28 cellular contexts compared by ENCODE assay signal in genomic region chr12:57698414-57698813, GRCh38. TPM values are rescaled to one million over a fixed set of nuclear protein-coding genes. Genes with fewer than 3 reads are reported as not detected.
DNase-seq lines count a peak whose midpoint lies in the region; ATAC-seq, FAIRE-seq and TF ChIP-seq lines count a peak whose summit lies in the region.
"Had no signal": no experiment of that assay in that cellular context is flagged by ENCODE, and none has a peak within 500 bp of the region (broad histone marks: within the 10 kb centered on the region; RNA-seq: fewer than 3 reads in every experiment).

No MANE protein-coding gene starts in this region.

- H3K4ac ChIP-seq in H9 (ENCODE audit: low read depth, low read length): no peak overlapping the region

- no peak overlapping the region for H2BK5ac ChIP-seq in H9 (ENCODE audit: insufficient read length, low read length)

- BruUV-seq in HepG2 (replicated peaks; lab: Mats Ljungman, UMichigan): no TSS peak

- intact Hi-C loops in HepG2 (cut with micrococcal nuclease; ENCODE audit: unreplicated experiment) (no loop called here), right lobe of liver (cut with DNase I) (no loop called here), colonic mucosa (cut with DNase I) (no loop called here)

- H3K36me3 ChIP-seq in HepG2 (replicated peaks in 1 of 2; ENCODE audit: control insufficient read depth in 1 of 2, insufficient read depth in 2 of 2, low read length in 2 of 2): peaks cover 8 to 22% of the 10 kb centered on the region in 2 experiments; a peak in 4 of 5 replicates
- H3K36me3 ChIP-seq in right lobe of liver: peaks cover 0 to 22% (median 11%) of the 10 kb centered on the region in 4 donors
- H3K36me3 ChIP-seq in colonic mucosa: peaks cover 9% of the 10 kb centered on the region

- H3K23ac ChIP-seq in H9 (ENCODE audit: insufficient read length, low read depth, low read length): no peak overlapping the region

- H3K4me3 ChIP-seq in HepG2 (replicated peaks in 1 of 3; ENCODE audit: insufficient read depth in 1 of 3, low read depth in 2 of 3, low read length in 3 of 3): no peak overlapping the region
- H3K4me3 ChIP-seq in right lobe of liver: no peak overlapping the region
- H3K4me3 ChIP-seq in colonic mucosa: no peak overlapping the region
- H3K4me3 ChIP-seq: BLaER1, GM12878 had no signal

- no peak overlapping the region for H3K4me3 Mint-ChIP-seq in H9
- H3K4me3 Mint-ChIP-seq in central memory CD8-positive, alpha-beta T cell: no peak overlapping the region
- H3K4me3 Mint-ChIP-seq in stimulated activated effector memory CD8-positive, alpha-beta T cell treated with anti-CD3 and anti-CD28 coated beads, Interleukin-12 subunit alpha, Interleukin-12 subunit beta, amount 100 ng/mL, for 72 hours: no peak overlapping the region
- H3K4me3 Mint-ChIP-seq: CD14-positive monocyte; CD4-positive, CD25-positive, alpha-beta regulatory T cell had no signal

- no peak for TF ChIP-seq EP300 in HepG2 (IDR thresholded peaks at IDR 0.05; ENCODE audit: low read depth in 2 of 2, low read length in 2 of 2)
- TF ChIP-seq EP300 in HepG2 (CRISPR knock-in tag; IDR thresholded peaks at IDR 0.05; ENCODE audit: borderline replicate concordance): no peak

- FAIRE-seq in HepG2 (lab: Jason Lieb, UNC): no peak
- FAIRE-seq: A204.1, GM12878, GM19239 had no signal

- H3K79me2 ChIP-seq in HepG2 (ENCODE audit: insufficient read depth, low read length): peaks cover 11% of the 10 kb centered on the region
- H3K79me2 ChIP-seq in H9 (ENCODE audit: insufficient read depth, low read length): no peaks in the 10 kb centered on the region

- no peak overlapping the region for H2AFZ ChIP-seq in HepG2 (ENCODE audit: low read length)
- no peak overlapping the region for H2AFZ ChIP-seq in H9 (ENCODE audit: low read length)

- POLR2A ChIA-PET in HepG2 (lab: Yijun Ruan, JAX): interaction anchor here (0.6 to 1.1 kb wide), 2 partner anchors 28 to 46 kb away, joined by 3 to 5 read pairs; partner anchors contain the start of gene TSPAN31

- no peak overlapping the region for H3K9ac ChIP-seq in HepG2 (ENCODE audit: insufficient read depth, low read depth, low read length)
- H3K9ac ChIP-seq in H9 (ENCODE audit: extremely low read depth, insufficient read length, low read length): no peak overlapping the region
- H3K9ac ChIP-seq in colonic mucosa (ENCODE audit: low read depth in 2 of 2, low read length in 2 of 2): no peak overlapping the region
- H3K9ac ChIP-seq: BLaER1 had no signal

- H3K9me3 Mint-ChIP-seq in H9: no peaks in the 10 kb centered on the region; a peak in 2 of 5 replicates
- H3K9me3 Mint-ChIP-seq in central memory CD8-positive, alpha-beta T cell: no peaks in the 10 kb centered on the region
- H3K9me3 Mint-ChIP-seq in stimulated activated effector memory CD8-positive, alpha-beta T cell treated with anti-CD3 and anti-CD28 coated beads, Interleukin-12 subunit alpha, Interleukin-12 subunit beta, amount 100 ng/mL, for 72 hours: no peaks in the 10 kb centered on the region

- H4K8ac ChIP-seq in H9 (replicated peaks; ENCODE audit: insufficient read length, low read depth, low read length): no peak overlapping the region

- H3K79me1 ChIP-seq in H9 (ENCODE audit: insufficient read depth, low read depth, low read length, poor library complexity, severe bottlenecking): no peaks in the 10 kb centered on the region

- in situ Hi-C loops in HepG2 (cut with HindIII; ENCODE audit: extremely low pct_ligation_motif_present, low pct_unique_long_range_greater_than_20kb): no loop called here

- DNase-seq in HepG2 (ENCODE audit: low spot score) (no peak), right lobe of liver (no peak), H9 (no peak), colonic mucosa (no peak), NK-92 (lab: John Stamatoyannopoulos, UW; ENCODE audit: unreplicated experiment) (no peak)
- DNase-seq in central memory CD8-positive, alpha-beta T cell (ENCODE audit: low spot score in 2 of 2): no peak
- no peak for DNase-seq in stimulated activated effector memory CD8-positive, alpha-beta T cell treated with anti-CD3 and anti-CD28 coated beads, Interleukin-12 subunit alpha, Interleukin-12 subunit beta, amount 100 ng/mL, for 72 hours (ENCODE audit: low spot score in 2 of 2)
- DNase-seq: 8988T; ACHN; BE2C; C1 segment of cervical spinal cord; CD4-positive, alpha-beta memory T cell; CD4-positive, CD25-positive, alpha-beta regulatory T cell; CD8-positive, alpha-beta memory T cell; COR-L47; DMS 273 treated with DMSO at 0.1 percent for 48 hours; DMS153; DMS53; DMS79; DND-41; EL; GDM1 had no signal

- TF ChIP-seq POLR2A in HepG2 (IDR thresholded peaks at IDR 0.05; ENCODE audit: insufficient read depth in 1 of 2, low read depth in 2 of 2, low read length in 2 of 2) (no peak), right lobe of liver (IDR thresholded peaks at IDR 0.05) (no peak)

- no peak overlapping the region for H3K18ac ChIP-seq in H9 (ENCODE audit: insufficient read length, low read depth, low read length)

- H3K36me3 Mint-ChIP-seq in H9 (ENCODE audit: insufficient read depth in 1 of 3, low read depth in 3 of 3): peaks cover 8 to 27% (median 21%) of the 10 kb centered on the region in 3 experiments; a peak in 6 of 7 replicates
- peaks cover 32% of the 10 kb centered on the region for H3K36me3 Mint-ChIP-seq in central memory CD8-positive, alpha-beta T cell (ENCODE audit: insufficient read depth)
- H3K36me3 Mint-ChIP-seq in stimulated activated effector memory CD8-positive, alpha-beta T cell treated with anti-CD3 and anti-CD28 coated beads, Interleukin-12 subunit alpha, Interleukin-12 subunit beta, amount 100 ng/mL, for 72 hours: peaks cover 39% of the 10 kb centered on the region

- H2BK15ac ChIP-seq in H9 (ENCODE audit: low read depth, low read length): no peak overlapping the region

- H4K20me1 ChIP-seq in HepG2 (ENCODE audit: insufficient read depth, low read length) (no peaks in the 10 kb centered on the region), H9 (ENCODE audit: control insufficient read depth, insufficient read depth, insufficient read length) (no peaks in the 10 kb centered on the region)
- H4K20me1 ChIP-seq: BLaER1 had no signal

- no peak overlapping the region for H3K14ac ChIP-seq in H9 (ENCODE audit: insufficient read depth, low read length)

- no peak overlapping the region for H2AK5ac ChIP-seq in H9 (ENCODE audit: insufficient read length, low read length)

- no peak overlapping the region for H4K5ac ChIP-seq in H9 (ENCODE audit: insufficient read length, low read depth, low read length)

- H3K4me1 ChIP-seq in HepG2 (ENCODE audit: insufficient read depth, low read length) (peaks cover 37% of the 10 kb centered on the region), right lobe of liver (peaks cover 0 to 16% (median 7%) of the 10 kb centered on the region in 4 donors), H9 (ENCODE audit: insufficient read depth, low read length) (no peaks in the 10 kb centered on the region), colonic mucosa (peaks cover 6% of the 10 kb centered on the region)
- H3K4me1 ChIP-seq: BE2C had no signal

- no peaks in the 10 kb centered on the region for H3K4me1 Mint-ChIP-seq in H9
- peaks cover 27% of the 10 kb centered on the region for H3K4me1 Mint-ChIP-seq in central memory CD8-positive, alpha-beta T cell
- peaks cover 27% of the 10 kb centered on the region for H3K4me1 Mint-ChIP-seq in stimulated activated effector memory CD8-positive, alpha-beta T cell treated with anti-CD3 and anti-CD28 coated beads, Interleukin-12 subunit alpha, Interleukin-12 subunit beta, amount 100 ng/mL, for 72 hours

- H2BK120ac ChIP-seq in H9 (ENCODE audit: low read depth, low read length, poor library complexity, severe bottlenecking): no peak overlapping the region

- H2BK12ac ChIP-seq in H9 (ENCODE audit: insufficient read length, low read depth, low read length): peak overlapping the region; percentile 22

- TF ChIP-seq CTCF in HepG2 (CRISPR knock-in tag; IDR thresholded peaks at IDR 0.05) (no peak), right lobe of liver (IDR thresholded peaks at IDR 0.05) (no peak), H9 (conservative IDR thresholded peaks at IDR 0.05) (no peak), colonic mucosa (IDR thresholded peaks at IDR 0.05) (no peak)

- H3K27ac Mint-ChIP-seq in H9: no peak overlapping the region
- H3K27ac Mint-ChIP-seq in central memory CD8-positive, alpha-beta T cell (ENCODE audit: low read depth): peak overlapping the region; percentile 9
- peak overlapping the region; percentile 6 for H3K27ac Mint-ChIP-seq in stimulated activated effector memory CD8-positive, alpha-beta T cell treated with anti-CD3 and anti-CD28 coated beads, Interleukin-12 subunit alpha, Interleukin-12 subunit beta, amount 100 ng/mL, for 72 hours

- ATAC-seq in HepG2 (no peak), right lobe of liver (no peak), HG02763 (IDR thresholded peaks at IDR 0.05; ENCODE audit: unreplicated experiment) (no peak)
- ATAC-seq in central memory CD8-positive, alpha-beta T cell (replicated peaks; ENCODE audit: extremely low read depth, poor library complexity, severe bottlenecking): no peak
- no peak for ATAC-seq in stimulated activated effector memory CD8-positive, alpha-beta T cell treated with anti-CD3 and anti-CD28 coated beads, Interleukin-12 subunit alpha, Interleukin-12 subunit beta, amount 100 ng/mL, for 72 hours
- ATAC-seq: GM12878 had no signal

- H3K27me3 ChIP-seq in HepG2 (ENCODE audit: control insufficient read depth in 1 of 2, insufficient read depth in 2 of 2, low read length in 2 of 2) (no peaks in the 10 kb centered on the region), right lobe of liver (no peaks in the 10 kb centered on the region), H9 (ENCODE audit: insufficient read depth, low read length) (no peaks in the 10 kb centered on the region), colonic mucosa (no peaks in the 10 kb centered on the region)
- H3K27me3 ChIP-seq: BE2C, BLaER1 had no signal

- CTCF ChIA-PET in HepG2 (lab: Yijun Ruan, JAX; ENCODE audit: low intra/inter-chr PET ratio, low total read pairs): no interaction called here

- no peak overlapping the region for H3K27ac ChIP-seq in HepG2 (ENCODE audit: extremely low read length, insufficient read depth, low read length)
- H3K27ac ChIP-seq in right lobe of liver: no peak overlapping the region
- H3K27ac ChIP-seq in H9 (ENCODE audit: insufficient read length, low read depth, low read length): no peak overlapping the region
- H3K27ac ChIP-seq in colonic mucosa: no peak overlapping the region
- H3K27ac ChIP-seq: BLaER1 had no signal

- WGBS in HepG2 (ENCODE audit: low lambda C conversion rate): 51% methylated on average over 3 of the region's 3 CpGs
- 68% methylated on average over 3 of the region's 3 CpGs for WGBS in right lobe of liver (ENCODE audit: insufficient coverage, low coverage, low lambda C conversion rate, missing lambda C conversion rate)
- no CpG with 5 or more reads among the region's 3 CpGs for WGBS in H9 (ENCODE audit: extremely low coverage, insufficient read length, low lambda C conversion rate)

- no peak for TF ChIP-seq RAD21 in HepG2 (CRISPR knock-in tag; IDR thresholded peaks at IDR 0.05)

- no peak overlapping the region for H3K56ac ChIP-seq in H9 (ENCODE audit: insufficient read length, low read depth, low read length)

- no peak overlapping the region for H2BK20ac ChIP-seq in H9 (ENCODE audit: low read depth, low read length, poor library complexity, severe bottlenecking)

- no peak overlapping the region for H4K91ac ChIP-seq in H9 (ENCODE audit: insufficient read length, low read depth, low read length)

- H3K23me2 ChIP-seq in H9 (ENCODE audit: insufficient read length, low read depth, low read length, poor library complexity, severe bottlenecking): peaks cover 4% of the 10 kb centered on the region

- no peak overlapping the region for H3T11ph ChIP-seq in H9 (ENCODE audit: low read length)

- no peak overlapping the region for H3K4me2 ChIP-seq in HepG2 (ENCODE audit: low read depth, low read length)
- no peak overlapping the region for H3K4me2 ChIP-seq in H9 (ENCODE audit: insufficient read depth, insufficient read length, low read length)
- H3K4me2 ChIP-seq: BLaER1 had no signal

- H3K9me3 ChIP-seq in HepG2 (ENCODE audit: low read length) (no peaks in the 10 kb centered on the region), right lobe of liver (no peaks in the 10 kb centered on the region), H9 (ENCODE audit: control insufficient read depth, low read depth, low read length) (no peaks in the 10 kb centered on the region), colonic mucosa (no peaks in the 10 kb centered on the region)
- H3K9me3 ChIP-seq: BE2C had no signal

- no peaks in the 10 kb centered on the region for H3K27me3 Mint-ChIP-seq in H9 (ENCODE audit: low read depth)
- H3K27me3 Mint-ChIP-seq in central memory CD8-positive, alpha-beta T cell: no peaks in the 10 kb centered on the region
- H3K27me3 Mint-ChIP-seq: CD4-positive, alpha-beta memory T cell; CD4-positive, CD25-positive, alpha-beta regulatory T cell; CD8-positive, alpha-beta memory T cell had no signal

RNA-seq across cellular contexts. Expression of gene OS9, which starts 4.5 kb away (rescaled TPM):
- total RNA-seq in HepG2 (2016; rRNA removed; fragmentation: Illumina TruSeq; extraction: Trizol) (51.7 and 156 TPM in 2 replicates), right lobe of liver (100 to 1,000 TPM; 179 to 245 (median 210) TPM), H9 (2021) (111 and 112 TPM in 2 replicates), colonic mucosa (100 to 1,000 TPM; 219 to 284 TPM)
- 9.7 and 14.0 TPM in 2 replicates for total RNA-seq in HepG2 (2016; cell fraction: cytosol; rRNA removed; fragmentation: Illumina TruSeq; extraction: Trizol; ENCODE audit: low read depth)
- 45.5 and 158 TPM in 2 replicates for total RNA-seq in HepG2 (2016; cell fraction: insoluble cytoplasmic fraction; rRNA removed; fragmentation: Illumina TruSeq; extraction: Trizol)
- 18.9 and 21.2 TPM in 2 replicates for total RNA-seq in HepG2 (2016; cell fraction: membrane; rRNA removed; fragmentation: Illumina TruSeq; extraction: Trizol)
- total RNA-seq in HepG2 (2016; cell fraction: nucleus; rRNA removed; fragmentation: Illumina TruSeq; extraction: Trizol): 130 and 161 TPM in 2 replicates
- polyA plus RNA-seq in HepG2 (2011; rRNA removed): 206 and 225 TPM in 2 replicates
- 288 and 386 TPM in 2 replicates for polyA plus RNA-seq in HepG2 (2011; cell fraction: cytosol; rRNA removed)
- polyA plus RNA-seq in HepG2 (2011; cell fraction: nucleus; rRNA removed): 254 and 282 TPM in 2 replicates
- 177 and 188 TPM in 2 replicates for polyA plus RNA-seq in HepG2 (2012)
- polyA plus RNA-seq in HepG2 (2016; cell fraction: cytosol; fragmentation: Illumina TruSeq; extraction: Trizol; ENCODE audit: low read depth): 9.4 and 11.6 TPM in 2 replicates
- polyA plus RNA-seq in HepG2 (2016; cell fraction: insoluble cytoplasmic fraction; fragmentation: Illumina TruSeq; extraction: Trizol; ENCODE audit: low read depth): 41.1 and 49.4 TPM in 2 replicates
- polyA plus RNA-seq in HepG2 (2016; cell fraction: membrane; fragmentation: Illumina TruSeq; extraction: Trizol; ENCODE audit: low read depth): 15.1 and 21.0 TPM in 2 replicates
- 248 and 264 TPM in 2 replicates for polyA plus RNA-seq in HepG2 (2016; cell fraction: nucleus; fragmentation: Illumina TruSeq; extraction: Trizol; ENCODE audit: insufficient read depth, low read depth)
- 114 and 184 TPM in 2 replicates for polyA minus RNA-seq in HepG2 (2011; rRNA and poly(A)+ RNA removed; ENCODE audit: low replicate concordance)
- polyA minus RNA-seq in HepG2 (2011; cell fraction: cytosol; rRNA and poly(A)+ RNA removed): 58.7 and 94.9 TPM in 2 replicates
- polyA minus RNA-seq in HepG2 (2011; cell fraction: nucleus; rRNA and poly(A)+ RNA removed): 80.6 and 98.3 TPM in 2 replicates

RNA-seq across cellular contexts. Expression of gene AGAP2, which starts 40.1 kb away (rescaled TPM):
- 0.38 and 0.81 TPM in 2 replicates for total RNA-seq in HepG2 (2016; rRNA removed; fragmentation: Illumina TruSeq; extraction: Trizol)
- total RNA-seq in HepG2 (2016; cell fraction: cytosol; rRNA removed; fragmentation: Illumina TruSeq; extraction: Trizol; ENCODE audit: low read depth): 0.10 and 0.18 TPM in 2 replicates
- 0.45 and 0.91 TPM in 2 replicates for total RNA-seq in HepG2 (2016; cell fraction: insoluble cytoplasmic fraction; rRNA removed; fragmentation: Illumina TruSeq; extraction: Trizol)
- total RNA-seq in HepG2 (2016; cell fraction: membrane; rRNA removed; fragmentation: Illumina TruSeq; extraction: Trizol): 0.24 and 0.49 TPM in 2 replicates
- total RNA-seq in HepG2 (2016; cell fraction: nucleus; rRNA removed; fragmentation: Illumina TruSeq; extraction: Trizol): 0.44 and 0.71 TPM in 2 replicates
- 0.45 and 0.73 TPM in 2 replicates for polyA plus RNA-seq in HepG2 (2011; rRNA removed)
- polyA plus RNA-seq in HepG2 (2011; cell fraction: cytosol; rRNA removed): 0.50 and 0.87 TPM in 2 replicates
- polyA plus RNA-seq in HepG2 (2011; cell fraction: nucleus; rRNA removed): 1.0 and 1.5 TPM in 2 replicates
- 0.23 and 0.31 TPM in 2 replicates for polyA plus RNA-seq in HepG2 (2012)
- 0.33 and 0.42 TPM in 2 replicates for polyA plus RNA-seq in HepG2 (2016; cell fraction: cytosol; fragmentation: Illumina TruSeq; extraction: Trizol; ENCODE audit: low read depth)
- 0.57 and 0.95 TPM in 2 replicates for polyA plus RNA-seq in HepG2 (2016; cell fraction: insoluble cytoplasmic fraction; fragmentation: Illumina TruSeq; extraction: Trizol; ENCODE audit: low read depth)
- 0.10 and 0.23 TPM in 2 replicates for polyA plus RNA-seq in HepG2 (2016; cell fraction: membrane; fragmentation: Illumina TruSeq; extraction: Trizol; ENCODE audit: low read depth)
- 0.37 and 1.3 TPM in 2 replicates for polyA plus RNA-seq in HepG2 (2016; cell fraction: nucleus; fragmentation: Illumina TruSeq; extraction: Trizol; ENCODE audit: insufficient read depth, low read depth)
- polyA minus RNA-seq in HepG2 (2011; rRNA and poly(A)+ RNA removed; ENCODE audit: low replicate concordance): 0.42 and 0.96 TPM in 2 replicates
- 0.70 and 0.79 TPM in 2 replicates for polyA minus RNA-seq in HepG2 (2011; cell fraction: cytosol; rRNA and poly(A)+ RNA removed)
- polyA minus RNA-seq in HepG2 (2011; cell fraction: nucleus; rRNA and poly(A)+ RNA removed): 0.90 and 1.5 TPM in 2 replicates
- total RNA-seq in right lobe of liver: under 1 TPM; 0.26 to 0.87 (median 0.57) TPM
- 4.6 and 5.3 TPM in 2 replicates for total RNA-seq in H9 (2021)
- total RNA-seq in colonic mucosa: 1 to 10 TPM in 1 of 2 donors, under 1 TPM in 1; 0.86 to 1.0 TPM

RNA-seq across cellular contexts. Expression of gene TSPAN31, which starts 46.4 kb away (rescaled TPM):
- total RNA-seq in HepG2 (2016; rRNA removed; fragmentation: Illumina TruSeq; extraction: Trizol) (5.4 and 10.4 TPM in 2 replicates), right lobe of liver (10 to 100 TPM; 15.1 to 34.4 (median 20.6) TPM), H9 (2021) (18.8 and 20.0 TPM in 2 replicates), colonic mucosa (10 to 100 TPM; 19.3 to 32.3 TPM)
- 3.1 and 3.3 TPM in 2 replicates for total RNA-seq in HepG2 (2016; cell fraction: cytosol; rRNA removed; fragmentation: Illumina TruSeq; extraction: Trizol; ENCODE audit: low read depth)
- 7.8 and 11.5 TPM in 2 replicates for total RNA-seq in HepG2 (2016; cell fraction: insoluble cytoplasmic fraction; rRNA removed; fragmentation: Illumina TruSeq; extraction: Trizol)
- total RNA-seq in HepG2 (2016; cell fraction: membrane; rRNA removed; fragmentation: Illumina TruSeq; extraction: Trizol): 6.1 and 6.3 TPM in 2 replicates
- 8.7 and 15.1 TPM in 2 replicates for total RNA-seq in HepG2 (2016; cell fraction: nucleus; rRNA removed; fragmentation: Illumina TruSeq; extraction: Trizol)
- 24.6 and 27.3 TPM in 2 replicates for polyA plus RNA-seq in HepG2 (2011; rRNA removed)
- 19.3 and 22.2 TPM in 2 replicates for polyA plus RNA-seq in HepG2 (2011; cell fraction: cytosol; rRNA removed)
- 26.2 and 31.2 TPM in 2 replicates for polyA plus RNA-seq in HepG2 (2011; cell fraction: nucleus; rRNA removed)
- 17.1 and 17.8 TPM in 2 replicates for polyA plus RNA-seq in HepG2 (2012)
- 3.2 and 4.3 TPM in 2 replicates for polyA plus RNA-seq in HepG2 (2016; cell fraction: cytosol; fragmentation: Illumina TruSeq; extraction: Trizol; ENCODE audit: low read depth)
- 6.6 and 6.9 TPM in 2 replicates for polyA plus RNA-seq in HepG2 (2016; cell fraction: insoluble cytoplasmic fraction; fragmentation: Illumina TruSeq; extraction: Trizol; ENCODE audit: low read depth)
- polyA plus RNA-seq in HepG2 (2016; cell fraction: membrane; fragmentation: Illumina TruSeq; extraction: Trizol; ENCODE audit: low read depth): 4.9 and 7.9 TPM in 2 replicates
- polyA plus RNA-seq in HepG2 (2016; cell fraction: nucleus; fragmentation: Illumina TruSeq; extraction: Trizol; ENCODE audit: insufficient read depth, low read depth): 22.0 and 24.1 TPM in 2 replicates
- 8.6 and 23.9 TPM in 2 replicates for polyA minus RNA-seq in HepG2 (2011; rRNA and poly(A)+ RNA removed; ENCODE audit: low replicate concordance)
- polyA minus RNA-seq in HepG2 (2011; cell fraction: cytosol; rRNA and poly(A)+ RNA removed): 5.8 and 8.3 TPM in 2 replicates
- 14.9 and 21.0 TPM in 2 replicates for polyA minus RNA-seq in HepG2 (2011; cell fraction: nucleus; rRNA and poly(A)+ RNA removed)

RNA-seq across cellular contexts. Expression of gene CDK4, which starts 53.7 kb away (rescaled TPM):
- total RNA-seq in HepG2 (2016; rRNA removed; fragmentation: Illumina TruSeq; extraction: Trizol) (209 and 255 TPM in 2 replicates), right lobe of liver (10 to 100 TPM; 23.3 to 47.3 (median 31.8) TPM), H9 (2021) (217 and 218 TPM in 2 replicates), colonic mucosa (100 to 1,000 TPM in 1 of 2 donors, 10 to 100 TPM in 1; 45.7 to 121 TPM)
- total RNA-seq in HepG2 (2016; cell fraction: cytosol; rRNA removed; fragmentation: Illumina TruSeq; extraction: Trizol; ENCODE audit: low read depth): 114 and 177 TPM in 2 replicates
- total RNA-seq in HepG2 (2016; cell fraction: insoluble cytoplasmic fraction; rRNA removed; fragmentation: Illumina TruSeq; extraction: Trizol): 213 and 245 TPM in 2 replicates
- 203 and 282 TPM in 2 replicates for total RNA-seq in HepG2 (2016; cell fraction: membrane; rRNA removed; fragmentation: Illumina TruSeq; extraction: Trizol)
- total RNA-seq in HepG2 (2016; cell fraction: nucleus; rRNA removed; fragmentation: Illumina TruSeq; extraction: Trizol): 105 and 134 TPM in 2 replicates
- polyA plus RNA-seq in HepG2 (2011; rRNA removed): 171 and 191 TPM in 2 replicates
- polyA plus RNA-seq in HepG2 (2011; cell fraction: cytosol; rRNA removed): 223 and 255 TPM in 2 replicates
- 58.2 and 58.6 TPM in 2 replicates for polyA plus RNA-seq in HepG2 (2011; cell fraction: nucleus; rRNA removed)
- polyA plus RNA-seq in HepG2 (2012): 68.6 and 92.8 TPM in 2 replicates
- 148 and 226 TPM in 2 replicates for polyA plus RNA-seq in HepG2 (2016; cell fraction: cytosol; fragmentation: Illumina TruSeq; extraction: Trizol; ENCODE audit: low read depth)
- polyA plus RNA-seq in HepG2 (2016; cell fraction: insoluble cytoplasmic fraction; fragmentation: Illumina TruSeq; extraction: Trizol; ENCODE audit: low read depth): 315 and 325 TPM in 2 replicates
- polyA plus RNA-seq in HepG2 (2016; cell fraction: membrane; fragmentation: Illumina TruSeq; extraction: Trizol; ENCODE audit: low read depth): 208 and 297 TPM in 2 replicates
- polyA plus RNA-seq in HepG2 (2016; cell fraction: nucleus; fragmentation: Illumina TruSeq; extraction: Trizol; ENCODE audit: insufficient read depth, low read depth): 175 and 177 TPM in 2 replicates
- polyA minus RNA-seq in HepG2 (2011; rRNA and poly(A)+ RNA removed; ENCODE audit: low replicate concordance): 141 and 375 TPM in 2 replicates
- 49.7 and 59.9 TPM in 2 replicates for polyA minus RNA-seq in HepG2 (2011; cell fraction: cytosol; rRNA and poly(A)+ RNA removed)
- 72.6 and 80.6 TPM in 2 replicates for polyA minus RNA-seq in HepG2 (2011; cell fraction: nucleus; rRNA and poly(A)+ RNA removed)

RNA-seq across cellular contexts. Expression of gene MARCHF9, which starts 56.5 kb away (rescaled TPM):
- total RNA-seq in HepG2 (2016; rRNA removed; fragmentation: Illumina TruSeq; extraction: Trizol) (2.7 and 5.7 TPM in 2 replicates), right lobe of liver (1 to 10 TPM; 2.1 to 3.9 (median 3.3) TPM), H9 (2021) (20.5 and 20.9 TPM in 2 replicates), colonic mucosa (10 to 100 TPM; 10.6 to 14.3 TPM)
- total RNA-seq in HepG2 (2016; cell fraction: cytosol; rRNA removed; fragmentation: Illumina TruSeq; extraction: Trizol; ENCODE audit: low read depth): 3.9 and 5.1 TPM in 2 replicates
- 3.4 and 4.7 TPM in 2 replicates for total RNA-seq in HepG2 (2016; cell fraction: insoluble cytoplasmic fraction; rRNA removed; fragmentation: Illumina TruSeq; extraction: Trizol)
- total RNA-seq in HepG2 (2016; cell fraction: membrane; rRNA removed; fragmentation: Illumina TruSeq; extraction: Trizol): 5.9 and 6.2 TPM in 2 replicates
- total RNA-seq in HepG2 (2016; cell fraction: nucleus; rRNA removed; fragmentation: Illumina TruSeq; extraction: Trizol): 3.4 and 4.3 TPM in 2 replicates
- 9.6 and 14.5 TPM in 2 replicates for polyA plus RNA-seq in HepG2 (2011; rRNA removed)
- polyA plus RNA-seq in HepG2 (2011; cell fraction: cytosol; rRNA removed): 8.1 and 8.8 TPM in 2 replicates
- polyA plus RNA-seq in HepG2 (2011; cell fraction: nucleus; rRNA removed): 15.5 and 17.5 TPM in 2 replicates
- 7.7 and 10.3 TPM in 2 replicates for polyA plus RNA-seq in HepG2 (2012)
- polyA plus RNA-seq in HepG2 (2016; cell fraction: cytosol; fragmentation: Illumina TruSeq; extraction: Trizol; ENCODE audit: low read depth): 2.7 and 3.1 TPM in 2 replicates
- 5.0 and 8.0 TPM in 2 replicates for polyA plus RNA-seq in HepG2 (2016; cell fraction: insoluble cytoplasmic fraction; fragmentation: Illumina TruSeq; extraction: Trizol; ENCODE audit: low read depth)
- polyA plus RNA-seq in HepG2 (2016; cell fraction: membrane; fragmentation: Illumina TruSeq; extraction: Trizol; ENCODE audit: low read depth): 5.8 TPM in 2 replicates
- 13.4 and 15.4 TPM in 2 replicates for polyA plus RNA-seq in HepG2 (2016; cell fraction: nucleus; fragmentation: Illumina TruSeq; extraction: Trizol; ENCODE audit: insufficient read depth, low read depth)
- 12.1 and 12.5 TPM in 2 replicates for polyA minus RNA-seq in HepG2 (2011; rRNA and poly(A)+ RNA removed; ENCODE audit: low replicate concordance)
- 4.1 and 4.5 TPM in 2 replicates for polyA minus RNA-seq in HepG2 (2011; cell fraction: cytosol; rRNA and poly(A)+ RNA removed)
- polyA minus RNA-seq in HepG2 (2011; cell fraction: nucleus; rRNA and poly(A)+ RNA removed): 3.7 and 5.3 TPM in 2 replicates

Comparison
In these comparisons a context has a peak if more than half of its experiments do, and no peak if none do; other contexts are left out.
1. H3K27ac Mint-ChIP-seq: peak in central memory CD8-positive, alpha-beta T cell (single experiment) and stimulated activated effector memory CD8-positive, alpha-beta T cell treated with anti-CD3 and anti-CD28 coated beads, Interleukin-12 subunit alpha, Interleukin-12 subunit beta, amount 100 ng/mL, for 72 hours (single experiment); none in H9 (0 of 3).